Comparison of ENCODE assay signal across 30 cellular contexts in genomic region chr7:157233677-157234076, GRCh38.
DNase-seq lines count a peak whose midpoint lies in the region; TF ChIP-seq lines count a peak whose summit lies in the region.
"Had no signal": no experiment of that assay in that cellular context is flagged by ENCODE, and none has a peak within 500 bp of the region (broad histone marks: within the 10 kb centered on the region; RNA-seq: fewer than 3 reads in every experiment).

No MANE protein-coding gene starts in this region.

- CTCF ChIA-PET in GM10248 (lab: Yijun Ruan, JAX) = interaction anchor here (1.2 to 2.7 kb wide), 5 partner anchors 9 to 40 kb away, joined by 3 to 10 read pairs (median 5); no protein-coding TSS in a partner anchor

- no peaks in the 10 kb centered on the region for H3K27me3 ChIP-seq in brain microvascular endothelial cell (replicated peaks)
- H3K27me3 ChIP-seq: BLaER1 treated with 17β-estradiol and CSF1 and Interleukin-3, amounts not matched to agents 10 nM and 100 nM; breast epithelium; foreskin keratinocyte; tibial artery had no signal

- H3K4me3 Mint-ChIP-seq in CD14-positive monocyte = no peak overlapping the region
- H3K4me3 Mint-ChIP-seq: activated CD4-positive, alpha-beta memory T cell treated with anti-CD3 and anti-CD28 coated beads, Interleukin-2, amount 10 ng/mL, durations not matched to agents 7 days and 5 days; natural killer cell; T-helper 17 cell had no signal

- intact Hi-C loops in posterior vena cava (cut with DNase I) (no loop called here), CD14-positive monocyte (cut with micrococcal nuclease) (no loop called here)

- H3K4me3 ChIP-seq in brain microvascular endothelial cell (ENCODE audit: low read depth, low read length) = no peak overlapping the region
- H3K4me3 ChIP-seq: BLaER1 treated with 17β-estradiol and CSF1 and Interleukin-3, amounts not matched to agents 10 nM and 100 nM; breast epithelium; lower lobe of right lung; psoas muscle; tibial artery had no signal

- H3K4me1 Mint-ChIP-seq in CD14-positive monocyte = no peaks in the 10 kb centered on the region
- H3K4me1 Mint-ChIP-seq: natural killer cell had no signal

- POLR2A ChIA-PET in GM10248 (lab: Yijun Ruan, JAX) = no interaction called here

- peak overlapping the region in 1 of 7 donors; percentile 14 for H3K27ac Mint-ChIP-seq in CD14-positive monocyte
- H3K27ac Mint-ChIP-seq: activated CD4-positive, alpha-beta memory T cell treated with anti-CD3 and anti-CD28 coated beads, Interleukin-2, amount 10 ng/mL, durations not matched to agents 7 days and 5 days; natural killer cell had no signal

- DNase-seq in ELR (ENCODE audit: low read depth) (peak; percentile 36), RPMI7951 (ENCODE audit: low read depth) (peak; percentile 9), brain microvascular endothelial cell (peak; percentile 48), foreskin melanocyte (peak; percentile 26), RKO (ENCODE audit: low spot score) (no peak), posterior vena cava (ENCODE audit: low spot score) (no peak), CD14-positive monocyte (ENCODE audit: low spot score) (no peak), GM10248 (ENCODE audit: extremely low spot score) (no peak)
- DNase-seq: activated CD4-positive, alpha-beta memory T cell treated with anti-CD3 and anti-CD28 coated beads, Interleukin-2, amount 10 ng/mL, durations not matched to agents 7 days and 5 days; activated CD8-positive, alpha-beta memory T cell treated with anti-CD3 and anti-CD28 coated beads, Interleukin-2, amount 50 U/mL, for 4 hours; activated naive CD4-positive, alpha-beta T cell treated with Interleukin-2 at 50 U/mL for 16 hours; COR-L47; DMS53; GDM1; KBM-7; lower lobe of right lung; MM.1S; natural killer cell; NCI-H1417 treated with DMSO at 0.1 percent for 48 hours; NCI-H2029 treated with DMSO at 0.1 percent for 48 hours; NCI-H2227 treated with DMSO at 0.1 percent for 48 hours; NK-92 treated with Interleukin-12 subunit alpha and Interleukin-12 subunit beta, amount 100 ng/mL, for 24 hours; nucleus accumbens; psoas muscle; stimulated activated CD4-positive, alpha-beta T cell treated with anti-CD3 and anti-CD28 coated beads, Interleukin-4, amount 100 ng/mL, for 24 hours; T-helper 17 cell; tibial artery had no signal

- peaks cover 23% of the 10 kb centered on the region for H3K36me3 ChIP-seq in brain microvascular endothelial cell (replicated peaks)

- in situ Hi-C loops in brain microvascular endothelial cell (cut with HindIII; ENCODE audit: low pct_ligation_motif_present, low sequenced_read_pairs) = no loop called here

- H3K36me3 Mint-ChIP-seq in CD14-positive monocyte = peaks cover 73 to 87% of the 10 kb centered on the region in 2 donors

- no peak for TF ChIP-seq CTCF in brain microvascular endothelial cell (IDR thresholded peaks at IDR 0.05; ENCODE audit: low read depth, low read length, missing control alignments)
- TF ChIP-seq CTCF in CD14-positive monocyte (IDR thresholded peaks at IDR 0.05) = no peak
- TF ChIP-seq CTCF in GM10248 (IDR thresholded peaks at IDR 0.05; ENCODE audit: control extremely low read depth, extremely low read depth, low read depth, missing control alignments) = no peak

- H3K27me3 Mint-ChIP-seq in CD14-positive monocyte (ENCODE audit: low read depth in 3 of 3) = no peaks in the 10 kb centered on the region
- H3K27me3 Mint-ChIP-seq: activated CD4-positive, alpha-beta memory T cell treated with anti-CD3 and anti-CD28 coated beads, Interleukin-2, amount 10 ng/mL, durations not matched to agents 7 days and 5 days; T-helper 17 cell had no signal

- no peaks in the 10 kb centered on the region for H3K9me3 Mint-ChIP-seq in CD14-positive monocyte
- H3K9me3 Mint-ChIP-seq: activated CD4-positive, alpha-beta memory T cell treated with anti-CD3 and anti-CD28 coated beads, Interleukin-2, amount 10 ng/mL, durations not matched to agents 7 days and 5 days; natural killer cell had no signal

- H3K27ac ChIP-seq in brain microvascular endothelial cell = no peak overlapping the region
- H3K27ac ChIP-seq: BLaER1 treated with 17β-estradiol and CSF1 and Interleukin-3, amounts not matched to agents 10 nM and 100 nM; breast epithelium; foreskin keratinocyte; lower lobe of right lung; psoas muscle; tibial artery had no signal

Comparison
In these comparisons a context has a peak if more than half of its experiments do, and no peak if none do; other contexts are left out.
1. DNase-seq: peak in ELR (single experiment), RPMI7951 (single experiment), brain microvascular endothelial cell (single experiment) and foreskin melanocyte (single experiment); none in RKO (single experiment), posterior vena cava (single experiment), CD14-positive monocyte (single experiment) and GM10248 (single experiment).